ENCODE assay signal across 10 cellular contexts in the genomic region with DNA sequence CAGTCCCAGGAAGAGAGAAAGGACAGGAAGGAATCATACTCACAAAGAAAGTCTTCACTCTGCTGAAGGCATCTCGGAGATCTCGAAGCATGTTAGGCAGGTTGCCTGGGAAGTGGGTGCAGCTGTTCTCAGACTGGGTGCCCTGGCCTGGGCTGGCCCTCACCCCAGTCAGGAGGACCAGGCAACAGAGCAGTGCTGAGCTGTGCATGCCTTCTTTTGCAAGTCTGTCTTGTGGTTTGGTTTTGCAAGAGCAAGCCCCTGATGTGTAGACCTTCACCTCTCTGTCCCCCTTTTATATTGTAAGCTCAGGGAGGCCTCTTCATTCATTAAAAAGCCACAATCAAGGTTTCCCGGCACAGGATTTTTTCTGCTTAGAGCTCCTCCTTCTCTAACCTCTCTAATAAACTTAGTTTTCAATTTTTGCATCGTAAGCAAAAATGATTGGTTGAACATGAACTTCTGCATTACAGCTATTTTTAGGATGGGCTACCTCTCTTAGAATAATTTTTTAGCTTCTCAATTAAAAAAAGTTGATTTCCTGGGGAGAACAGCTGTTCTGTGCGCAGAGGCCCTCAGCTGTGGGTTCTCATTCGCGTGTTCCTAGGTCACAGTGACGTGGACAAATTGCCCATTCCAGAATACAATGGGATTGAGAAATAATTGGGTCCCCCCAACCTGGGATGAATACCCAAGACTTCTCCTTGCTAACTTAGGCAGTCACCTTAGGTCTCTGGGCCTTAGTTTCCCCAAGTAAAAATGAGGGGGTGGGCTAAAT. TPM values are rescaled to one million over a fixed set of nuclear protein-coding genes. Genes with fewer than 3 reads are reported as not detected.
DNase-seq lines count a peak whose midpoint lies in the region; ATAC-seq and TF ChIP-seq lines count a peak whose summit lies in the region.
"Had no signal": no experiment of that assay in that cellular context is flagged by ENCODE, and none has a peak within 500 bp of the region (broad histone marks: within the 10 kb centered on the region; RNA-seq: fewer than 3 reads in every experiment).

A gene (minus strand): TSS at position 267 of the 775 bp plus-strand sequence. CDS start 59 bp downstream, at position 208.

- ATAC-seq in natural killer cell treated with Interleukin-12 subunit alpha and Interleukin-12 subunit beta and Interleukin-15 and Interleukin-18, amount 100 ng/mL, for 72 hours: peak in 1 of 2 donors; percentile 30
- ATAC-seq in natural killer cell: no peak

- H3K4me3 Mint-ChIP-seq in natural killer cell treated with Interleukin-12 subunit alpha and Interleukin-12 subunit beta and Interleukin-15 and Interleukin-18, amount 100 ng/mL, for 72 hours: peak within 1 kb of the TSS; percentile 29
- H3K4me3 Mint-ChIP-seq in natural killer cell (no peak within 1 kb of the TSS), glutamatergic neuron (ENCODE audit: unreplicated experiment) (no peak within 1 kb of the TSS)

- TF ChIP-seq CTCF in natural killer cell (IDR thresholded peaks at IDR 0.05): no peak
- TF ChIP-seq CTCF in glutamatergic neuron (IDR thresholded peaks at IDR 0.05; ENCODE audit: partially characterized antibody, unreplicated experiment): no peak

- peaks cover 9 to 28% of the 10 kb centered on the region in 2 donors for H3K27me3 Mint-ChIP-seq in natural killer cell treated with Interleukin-12 subunit alpha and Interleukin-12 subunit beta and Interleukin-15 and Interleukin-18, amount 100 ng/mL, for 72 hours
- H3K27me3 Mint-ChIP-seq in natural killer cell (ENCODE audit: low read depth in 2 of 2) (peaks cover 7 to 16% of the 10 kb centered on the region in 2 donors), glutamatergic neuron (ENCODE audit: unreplicated experiment) (peaks cover 3% of the 10 kb centered on the region)

- H3K27ac Mint-ChIP-seq in natural killer cell treated with Interleukin-12 subunit alpha and Interleukin-12 subunit beta and Interleukin-15 and Interleukin-18, amount 100 ng/mL, for 72 hours: peak within 1 kb of the TSS in 1 of 2 donors; percentile 44
- no peak within 1 kb of the TSS for H3K27ac Mint-ChIP-seq in natural killer cell
- H3K27ac Mint-ChIP-seq in glutamatergic neuron (ENCODE audit: unreplicated experiment): no peak within 1 kb of the TSS

- DNase-seq in natural killer cell treated with Interleukin-12 subunit alpha and Interleukin-12 subunit beta and Interleukin-15 and Interleukin-18, amount 100 ng/mL, for 72 hours (ENCODE audit: low spot score): no peak
- DNase-seq in natural killer cell (no peak), SKM-1 treated with dmso at 0.1 percent for 144 hours (lab: John Stamatoyannopoulos, UW; ENCODE audit: unreplicated experiment) (peak; percentile 67), medulla oblongata (ENCODE audit: extremely low spot score) (peak; percentile 65), HuH-7.5 (ENCODE audit: low spot score) (no peak), glutamatergic neuron (no peak), activated gamma-delta T cell (lab: John Stamatoyannopoulos, UW) (no peak), NCI-H82 treated with DMSO at 0.1 percent for 48 hours (lab: John Stamatoyannopoulos, UW; ENCODE audit: unreplicated experiment) (no peak)
- DNase-seq: NCI-H1105 treated with DMSO at 0.1 percent for 48 hours had no signal

- H3K36me3 Mint-ChIP-seq in natural killer cell treated with Interleukin-12 subunit alpha and Interleukin-12 subunit beta and Interleukin-15 and Interleukin-18, amount 100 ng/mL, for 72 hours: no peaks in the 10 kb centered on the region
- H3K36me3 Mint-ChIP-seq in natural killer cell (no peaks in the 10 kb centered on the region), glutamatergic neuron (ENCODE audit: unreplicated experiment) (no peaks in the 10 kb centered on the region)

- H3K9me3 Mint-ChIP-seq in natural killer cell treated with Interleukin-12 subunit alpha and Interleukin-12 subunit beta and Interleukin-15 and Interleukin-18, amount 100 ng/mL, for 72 hours: no peaks in the 10 kb centered on the region
- H3K9me3 Mint-ChIP-seq in natural killer cell (no peaks in the 10 kb centered on the region), glutamatergic neuron (ENCODE audit: unreplicated experiment) (no peaks in the 10 kb centered on the region)

- intact Hi-C loops in natural killer cell (cut with micrococcal nuclease): no loop called here

- H3K4me1 Mint-ChIP-seq in natural killer cell treated with Interleukin-12 subunit alpha and Interleukin-12 subunit beta and Interleukin-15 and Interleukin-18, amount 100 ng/mL, for 72 hours (ENCODE audit: low read depth in 2 of 2): peaks cover 58% of the 10 kb centered on the region in 2 donors
- H3K4me1 Mint-ChIP-seq in natural killer cell: peaks cover 42 to 44% of the 10 kb centered on the region in 2 donors
- H3K4me1 Mint-ChIP-seq in glutamatergic neuron (ENCODE audit: low read depth, unreplicated experiment): peaks cover 6% of the 10 kb centered on the region

RNA-seq across cellular contexts. Expression of the gene that starts here (rescaled TPM):
- under 1 TPM in 1 of 2 donors, not detected in 1; 0.95 TPM for total RNA-seq in natural killer cell treated with Interleukin-12 subunit alpha and Interleukin-12 subunit beta and Interleukin-15 and Interleukin-18, amount 100 ng/mL, for 72 hours
- 1 to 10 TPM in 1 of 3 donors, not detected in 2; 1.0 TPM for total RNA-seq in natural killer cell
- total RNA-seq in glutamatergic neuron (ENCODE audit: unreplicated experiment): not detected
- total RNA-seq: RPMI7951 had no signal

Comparison
In these comparisons a context has a peak if more than half of its experiments do, and no peak if none do; other contexts are left out.
1. DNase-seq: peak in SKM-1 treated with dmso at 0.1 percent for 144 hours (single experiment) and medulla oblongata (single experiment); none in natural killer cell treated with Interleukin-12 subunit alpha and Interleukin-12 subunit beta and Interleukin-15 and Interleukin-18, amount 100 ng/mL, for 72 hours (single experiment), natural killer cell (single experiment), HuH-7.5 (single experiment), glutamatergic neuron (single experiment), activated gamma-delta T cell (single experiment) and NCI-H82 treated with DMSO at 0.1 percent for 48 hours (single experiment).